Comparison of ENCODE assay signal across 1 cellular context in genomic region chr19:48881741-48882657, GRCh38.
TF ChIP-seq lines count a peak whose summit lies in the region.

No MANE protein-coding gene starts in this region.

TF ChIP-seq in K562, 482 proteins besides CTCF, POLR2A, EP300 and RAD21 (continued from another document and continues in another):
- TF ChIP-seq ZBTB43 (CRISPR knock-in tag; IDR thresholded peaks at IDR 0.05): no peak
- no peak for TF ChIP-seq ZNF764 (CRISPR knock-in tag; IDR thresholded peaks at IDR 0.05; ENCODE audit: low read depth)
- no peak for TF ChIP-seq KDM1A (IDR thresholded peaks at IDR 0.05)
- TF ChIP-seq ZNF232 (CRISPR knock-in tag; IDR thresholded peaks at IDR 0.05): no peak
- no peak for TF ChIP-seq ARID3A (IDR thresholded peaks at IDR 0.05; ENCODE audit: borderline replicate concordance, low read depth, low read length)
- TF ChIP-seq KAT7 (CRISPR knock-in tag; IDR thresholded peaks at IDR 0.05; ENCODE audit: borderline replicate concordance): no peak
- TF ChIP-seq TBL1XR1 (IDR thresholded peaks at IDR 0.05; ENCODE audit: low read length in 2 of 2): no peak
- TF ChIP-seq IFI16 (CRISPR knock-in tag; IDR thresholded peaks at IDR 0.05): peak; percentile 90
- no peak for TF ChIP-seq KHSRP (IDR thresholded peaks at IDR 0.05)
- TF ChIP-seq ZNF407 (IDR thresholded peaks at IDR 0.05; ENCODE audit: low read depth): no peak
- no peak; the same call in 1 of the 2 replicates for TF ChIP-seq HBP1 (CRISPR knock-in tag; IDR thresholded peaks at IDR 0.05)
- no peak for TF ChIP-seq ZC3H8 (IDR thresholded peaks at IDR 0.05)
- TF ChIP-seq CBFA2T2 (conservative IDR thresholded peaks at IDR 0.05): no peak
- TF ChIP-seq MXD1 (CRISPR knock-in tag; IDR thresholded peaks at IDR 0.05; ENCODE audit: borderline replicate concordance, poor library complexity, severe bottlenecking): peak; percentile 66
- TF ChIP-seq SMAD3 (CRISPR knock-in tag; conservative IDR thresholded peaks at IDR 0.05): peak; percentile 95
- TF ChIP-seq FOXP1 (CRISPR knock-in tag; IDR thresholded peaks at IDR 0.05): no peak
- no peak for TF ChIP-seq UBTF (IDR thresholded peaks at IDR 0.05; ENCODE audit: borderline replicate concordance in 1 of 2, low read depth in 2 of 2, low read length in 2 of 2)
- no peak for TF ChIP-seq NR3C1 (CRISPR knock-in tag; IDR thresholded peaks at IDR 0.05)
- no peak for TF ChIP-seq COPS2 (conservative IDR thresholded peaks at IDR 0.05)
- TF ChIP-seq NFIC (IDR thresholded peaks at IDR 0.05): no peak
- no peak for TF ChIP-seq JUNB (CRISPR knock-in tag; conservative IDR thresholded peaks at IDR 0.05)
- no peak for TF ChIP-seq MGA (IDR thresholded peaks at IDR 0.05)
- TF ChIP-seq POLR3A (IDR thresholded peaks at IDR 0.05; ENCODE audit: borderline replicate concordance, extremely low read depth, insufficient read depth, insufficient read length): no peak
- TF ChIP-seq MEF2A (IDR thresholded peaks at IDR 0.05; ENCODE audit: control insufficient read depth, low read depth, low read length): no peak
